In the genomic region with DNA sequence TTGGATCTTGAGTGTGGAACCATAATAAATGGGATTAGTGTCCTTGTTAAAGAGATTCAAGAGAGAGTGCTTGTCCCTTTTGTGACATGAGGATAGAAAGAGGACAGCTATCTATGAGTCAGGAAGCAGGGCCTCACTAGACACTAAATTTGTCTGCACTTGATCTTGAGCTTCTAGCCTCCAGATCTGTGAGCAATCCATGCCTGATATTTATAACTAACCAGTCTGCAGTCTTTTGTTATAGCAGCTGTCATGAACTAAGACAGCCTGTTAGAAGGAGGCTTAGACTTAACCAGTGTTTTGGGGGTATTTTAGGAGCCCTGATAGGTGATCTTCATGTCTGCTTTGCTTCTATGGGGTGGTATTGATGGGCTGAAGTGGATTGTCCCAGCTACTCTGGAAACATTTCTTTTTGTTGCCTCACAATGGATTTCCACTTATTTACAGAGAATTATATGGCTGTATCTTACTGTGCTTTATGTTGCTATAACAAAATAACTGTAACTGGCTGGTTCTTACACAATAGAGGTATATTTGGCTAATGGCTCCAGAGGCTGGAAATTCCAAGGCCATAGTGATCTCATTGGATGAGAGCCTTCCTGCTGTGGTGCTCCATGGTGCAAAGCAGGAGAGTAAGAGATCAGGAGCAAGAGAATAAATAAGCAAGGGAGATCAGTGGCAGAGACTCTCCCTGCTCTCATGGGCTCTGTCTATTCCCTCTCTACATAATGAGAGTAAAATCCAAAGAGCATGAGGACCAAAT, we compare ENCODE assay signal across 9 cellular contexts. TPM values are rescaled to one million over a fixed set of nuclear protein-coding genes. Genes with fewer than 3 reads are reported as not detected.
DNase-seq lines count a peak whose midpoint lies in the region; ATAC-seq, FAIRE-seq and TF ChIP-seq lines count a peak whose summit lies in the region.
"Had no signal": no experiment of that assay in that cellular context is flagged by ENCODE, and none has a peak within 500 bp of the region (broad histone marks: within the 10 kb centered on the region; RNA-seq: fewer than 3 reads in every experiment).

No MANE protein-coding gene starts in this region.

- H3K27me3 ChIP-seq in HepG2 (ENCODE audit: control insufficient read depth in 1 of 2, insufficient read depth in 2 of 2, low read length in 2 of 2) (no peaks in the 10 kb centered on the region), smooth muscle cell (ENCODE audit: low read depth) (no peaks in the 10 kb centered on the region)
- H3K27me3 ChIP-seq: neutrophil had no signal

- TSS peak; percentile 96 for BruUV-seq in HepG2 (replicated peaks; lab: Mats Ljungman, UMichigan)

- POLR2A ChIA-PET in HepG2 (lab: Yijun Ruan, JAX) = interaction anchor here (0.9 to 1.9 kb wide), 7 partner anchors 11 to 123 kb away, joined by 3 to 7 read pairs (median 4); no protein-coding TSS in a partner anchor

- H3K79me2 ChIP-seq in HepG2 (ENCODE audit: insufficient read depth, low read length) (no peaks in the 10 kb centered on the region), smooth muscle cell (ENCODE audit: low read depth) (no peaks in the 10 kb centered on the region)

- no peak for FAIRE-seq in HepG2 (lab: Jason Lieb, UNC)

- H3F3A ChIP-seq in smooth muscle cell (ENCODE audit: low read depth) = peaks cover 10% of the 10 kb centered on the region

- H3K27ac ChIP-seq in HepG2 (ENCODE audit: extremely low read length, insufficient read depth, low read length) (peak overlapping the region; percentile 99), smooth muscle cell (ENCODE audit: low read depth) (peak overlapping the region; percentile 76)
- H3K27ac ChIP-seq: neutrophil had no signal

- DNase-seq in HCEC 1CT (peak; percentile 33), choroid plexus epithelial cell (ENCODE audit: low read depth) (peak; percentile 70), HepG2 (ENCODE audit: low spot score) (peak; percentile 92), smooth muscle cell (lab: John Stamatoyannopoulos, UW; ENCODE audit: unreplicated experiment) (no peak), COLO829 (ENCODE audit: low spot score) (no peak), NAMALWA (ENCODE audit: low spot score) (no peak), SW480 (ENCODE audit: low spot score) (no peak)

- no peaks in the 10 kb centered on the region for H3K9me3 ChIP-seq in HepG2 (ENCODE audit: low read length)
- H3K9me3 ChIP-seq in smooth muscle cell (replicated peaks; ENCODE audit: low read depth) = no peaks in the 10 kb centered on the region
- H3K9me3 ChIP-seq: neutrophil had no signal

- H2AFZ ChIP-seq in HepG2 (ENCODE audit: low read length) (no peak overlapping the region), smooth muscle cell (ENCODE audit: low read depth) (peak overlapping the region; percentile 89)

- no peak for TF ChIP-seq CTCF in choroid plexus epithelial cell (conservative IDR thresholded peaks at IDR 0.05; ENCODE audit: low read depth, low read length)
- TF ChIP-seq CTCF in HepG2 (CRISPR knock-in tag; IDR thresholded peaks at IDR 0.05) = no peak
- no peak for TF ChIP-seq CTCF in smooth muscle cell (IDR thresholded peaks at IDR 0.05; ENCODE audit: borderline replicate concordance, insufficient read depth, poor library complexity, severe bottlenecking)

- peaks cover 80% of the 10 kb centered on the region for H3K4me1 ChIP-seq in HepG2 (ENCODE audit: insufficient read depth, low read length)
- H3K4me1 ChIP-seq in smooth muscle cell (ENCODE audit: low read depth) = peaks cover 9% of the 10 kb centered on the region

- peak in 1 of 2 experiments; percentile 78; a peak in 3 of 4 replicates for TF ChIP-seq POLR2A in HepG2 (IDR thresholded peaks at IDR 0.05; ENCODE audit: insufficient read depth in 1 of 2, low read depth in 2 of 2, low read length in 2 of 2)

- peak overlapping the region; percentile 79 for H3K4me2 ChIP-seq in HepG2 (ENCODE audit: low read depth, low read length)
- H3K4me2 ChIP-seq in smooth muscle cell = peak overlapping the region; percentile 26

- H3K36me3 ChIP-seq in HepG2 (replicated peaks in 1 of 2; ENCODE audit: control insufficient read depth in 1 of 2, insufficient read depth in 2 of 2, low read length in 2 of 2) = no peaks in the 10 kb centered on the region
- H3K36me3 ChIP-seq in smooth muscle cell (ENCODE audit: low read depth) = no peaks in the 10 kb centered on the region
- H3K36me3 ChIP-seq: neutrophil had no signal

- no peak; a peak in 1 of 4 replicates for TF ChIP-seq EP300 in HepG2 (IDR thresholded peaks at IDR 0.05; ENCODE audit: low read depth in 2 of 2, low read length in 2 of 2)
- TF ChIP-seq EP300 in HepG2 (CRISPR knock-in tag; IDR thresholded peaks at IDR 0.05; ENCODE audit: borderline replicate concordance) = no peak

- in situ Hi-C loops in HepG2 (cut with HindIII; ENCODE audit: extremely low pct_ligation_motif_present, low pct_unique_long_range_greater_than_20kb) = no loop called here

- TF ChIP-seq RAD21 in HepG2 (CRISPR knock-in tag; IDR thresholded peaks at IDR 0.05) = no peak

- no peak overlapping the region for H3K4me3 ChIP-seq in choroid plexus epithelial cell (ENCODE audit: low read depth, low read length)
- H3K4me3 ChIP-seq in HepG2 (replicated peaks in 1 of 3; ENCODE audit: insufficient read depth in 1 of 3, low read depth in 2 of 3, low read length in 3 of 3) = peak overlapping the region; percentile 27 to 47 (median 30); a peak in 4 of 6 replicates
- no peak overlapping the region for H3K4me3 ChIP-seq in smooth muscle cell

- CTCF ChIA-PET in HepG2 (lab: Yijun Ruan, JAX; ENCODE audit: low intra/inter-chr PET ratio, low total read pairs) = no interaction called here

- peak; percentile 85 for ATAC-seq in HepG2
- ATAC-seq in GM21717 (IDR thresholded peaks at IDR 0.05; ENCODE audit: unreplicated experiment) = no peak

- intact Hi-C loops in HepG2 (cut with micrococcal nuclease; ENCODE audit: unreplicated experiment) = loop anchor here (1.0 to 2.0 kb wide), 3 partner anchors 62 to 124 kb away; no protein-coding TSS in a partner anchor

- H4K20me1 ChIP-seq in HepG2 (ENCODE audit: insufficient read depth, low read length) (no peaks in the 10 kb centered on the region), smooth muscle cell (ENCODE audit: low read depth) (no peaks in the 10 kb centered on the region)

- H3K9ac ChIP-seq in HepG2 (ENCODE audit: insufficient read depth, low read depth, low read length) = peak overlapping the region; percentile 92
- peak overlapping the region; percentile 12 for H3K9ac ChIP-seq in smooth muscle cell (ENCODE audit: low read depth)

TF ChIP-seq in HepG2, 621 proteins besides CTCF, POLR2A, EP300 and RAD21 (continues in another document):
- TF ChIP-seq RBFOX2 (IDR thresholded peaks at IDR 0.05; ENCODE audit: low read depth, low read length) = peak; percentile 85
- TF ChIP-seq, protein P1, sequence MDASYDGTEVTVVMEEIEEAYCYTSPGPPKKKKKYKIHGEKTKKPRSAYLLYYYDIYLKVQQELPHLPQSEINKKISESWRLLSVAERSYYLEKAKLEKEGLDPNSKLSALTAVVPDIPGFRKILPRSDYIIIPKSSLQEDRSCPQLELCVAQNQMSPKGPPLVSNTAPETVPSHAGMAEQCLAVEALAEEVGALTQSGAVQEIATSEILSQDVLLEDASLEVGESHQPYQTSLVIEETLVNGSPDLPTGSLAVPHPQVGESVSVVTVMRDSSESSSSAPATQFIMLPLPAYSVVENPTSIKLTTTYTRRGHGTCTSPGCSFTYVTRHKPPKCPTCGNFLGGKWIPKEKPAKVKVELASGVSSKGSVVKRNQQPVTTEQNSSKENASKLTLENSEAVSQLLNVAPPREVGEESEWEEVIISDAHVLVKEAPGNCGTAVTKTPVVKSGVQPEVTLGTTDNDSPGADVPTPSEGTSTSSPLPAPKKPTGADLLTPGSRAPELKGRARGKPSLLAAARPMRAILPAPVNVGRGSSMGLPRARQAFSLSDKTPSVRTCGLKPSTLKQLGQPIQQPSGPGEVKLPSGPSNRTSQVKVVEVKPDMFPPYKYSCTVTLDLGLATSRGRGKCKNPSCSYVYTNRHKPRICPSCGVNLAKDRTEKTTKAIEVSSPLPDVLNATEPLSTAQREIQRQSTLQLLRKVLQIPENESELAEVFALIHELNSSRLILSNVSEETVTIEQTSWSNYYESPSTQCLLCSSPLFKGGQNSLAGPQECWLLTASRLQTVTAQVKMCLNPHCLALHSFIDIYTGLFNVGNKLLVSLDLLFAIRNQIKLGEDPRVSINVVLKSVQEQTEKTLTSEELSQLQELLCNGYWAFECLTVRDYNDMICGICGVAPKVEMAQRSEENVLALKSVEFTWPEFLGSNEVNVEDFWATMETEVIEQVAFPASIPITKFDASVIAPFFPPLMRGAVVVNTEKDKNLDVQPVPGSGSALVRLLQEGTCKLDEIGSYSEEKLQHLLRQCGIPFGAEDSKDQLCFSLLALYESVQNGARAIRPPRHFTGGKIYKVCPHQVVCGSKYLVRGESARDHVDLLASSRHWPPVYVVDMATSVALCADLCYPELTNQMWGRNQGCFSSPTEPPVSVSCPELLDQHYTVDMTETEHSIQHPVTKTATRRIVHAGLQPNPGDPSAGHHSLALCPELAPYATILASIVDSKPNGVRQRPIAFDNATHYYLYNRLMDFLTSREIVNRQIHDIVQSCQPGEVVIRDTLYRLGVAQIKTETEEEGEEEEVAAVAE (CRISPR knock-in tag; IDR thresholded peaks at IDR 0.05; ENCODE audit: borderline replicate concordance) = peak; percentile 33; the same call in 1 of the 2 replicates

RNA-seq across cellular contexts. Expression of gene AKR1C3, which starts 23.4 kb away (rescaled TPM):
- total RNA-seq in HepG2 (2016; rRNA removed; fragmentation: Illumina TruSeq; extraction: Trizol) (368 and 551 TPM in 2 replicates), smooth muscle cell (0.27 and 7.8 TPM in 2 replicates)
- total RNA-seq in HepG2 (2016; cell fraction: cytosol; rRNA removed; fragmentation: Illumina TruSeq; extraction: Trizol; ENCODE audit: low read depth) = 134 and 147 TPM in 2 replicates
- 369 and 539 TPM in 2 replicates for total RNA-seq in HepG2 (2016; cell fraction: insoluble cytoplasmic fraction; rRNA removed; fragmentation: Illumina TruSeq; extraction: Trizol)
- 138 and 154 TPM in 2 replicates for total RNA-seq in HepG2 (2016; cell fraction: membrane; rRNA removed; fragmentation: Illumina TruSeq; extraction: Trizol)
- 156 and 162 TPM in 2 replicates for total RNA-seq in HepG2 (2016; cell fraction: nucleus; rRNA removed; fragmentation: Illumina TruSeq; extraction: Trizol)
- polyA plus RNA-seq in HepG2 (2011; rRNA removed) (510 and 532 TPM in 2 replicates), smooth muscle cell (3.7 and 4.5 TPM in 2 replicates)
- 458 and 549 TPM in 2 replicates for polyA plus RNA-seq in HepG2 (2011; cell fraction: cytosol; rRNA removed)
- polyA plus RNA-seq in HepG2 (2011; cell fraction: nucleus; rRNA removed) = 116 and 167 TPM in 2 replicates
- 489 and 651 TPM in 2 replicates for polyA plus RNA-seq in HepG2 (2012)
- polyA plus RNA-seq in HepG2 (2016; cell fraction: cytosol; fragmentation: Illumina TruSeq; extraction: Trizol; ENCODE audit: low read depth) = 110 and 117 TPM in 2 replicates
- 384 and 400 TPM in 2 replicates for polyA plus RNA-seq in HepG2 (2016; cell fraction: insoluble cytoplasmic fraction; fragmentation: Illumina TruSeq; extraction: Trizol; ENCODE audit: low read depth)
- polyA plus RNA-seq in HepG2 (2016; cell fraction: membrane; fragmentation: Illumina TruSeq; extraction: Trizol; ENCODE audit: low read depth) = 91.8 and 107 TPM in 2 replicates
- 144 and 160 TPM in 2 replicates for polyA plus RNA-seq in HepG2 (2016; cell fraction: nucleus; fragmentation: Illumina TruSeq; extraction: Trizol; ENCODE audit: insufficient read depth, low read depth)
- 210 and 278 TPM in 2 replicates for polyA minus RNA-seq in HepG2 (2011; rRNA and poly(A)+ RNA removed; ENCODE audit: low replicate concordance)
- 143 and 173 TPM in 2 replicates for polyA minus RNA-seq in HepG2 (2011; cell fraction: cytosol; rRNA and poly(A)+ RNA removed)
- 118 and 193 TPM in 2 replicates for polyA minus RNA-seq in HepG2 (2011; cell fraction: nucleus; rRNA and poly(A)+ RNA removed)

Comparison
In these comparisons a context has a peak if more than half of its experiments do, and no peak if none do; other contexts are left out.
1. DNase-seq: peak in HCEC 1CT (single experiment), choroid plexus epithelial cell (single experiment) and HepG2 (single experiment); none in smooth muscle cell (single experiment), COLO829 (single experiment), NAMALWA (single experiment) and SW480 (single experiment).
2. H3K4me3 ChIP-seq: peak in HepG2 (3 of 3); none in choroid plexus epithelial cell (single experiment) and smooth muscle cell (single experiment).
3. RNA of gene AKR1C3, which starts 23.4 kb away (total RNA-seq): 134 to 551 TPM in HepG2; 0.27 to 7.8 TPM in smooth muscle cell; every median in the first group is over 10 times any median in the second.